In genomic region chr5:32280656-32281081, GRCh38 we compare ENCODE assay signal across 9 cellular contexts. TPM values are rescaled to one million over a fixed set of nuclear protein-coding genes. Genes with fewer than 3 reads are reported as not detected.
DNase-seq lines count a peak whose midpoint lies in the region; ATAC-seq and TF ChIP-seq lines count a peak whose summit lies in the region.
"Had no signal": no experiment of that assay in that cellular context is flagged by ENCODE, and none has a peak within 500 bp of the region (broad histone marks: within the 10 kb centered on the region; RNA-seq: fewer than 3 reads in every experiment).

No MANE protein-coding gene starts in this region.

- peak overlapping the region in 1 of 12 donors; percentile 34 for H3K27ac ChIP-seq in heart left ventricle
- H3K27ac ChIP-seq in ascending aorta: no peak overlapping the region

- peaks cover 4 to 47% (median 30%) of the 10 kb centered on the region in 12 donors for H3K4me1 ChIP-seq in heart left ventricle
- H3K4me1 ChIP-seq in ascending aorta: peaks cover 0 to 3% of the 10 kb centered on the region in 2 donors

- peaks cover 3% of the 10 kb centered on the region for H3K36me3 Mint-ChIP-seq in chondrocyte (ENCODE audit: low read depth)

- TF ChIP-seq POLR2A in heart left ventricle (IDR thresholded peaks at IDR 0.05): no peak

- H3K9me3 Mint-ChIP-seq in chondrocyte (ENCODE audit: low read depth): no peaks in the 10 kb centered on the region

- H3K36me3 ChIP-seq in heart left ventricle (peaks cover 0 to 5% (median 0%) of the 10 kb centered on the region in 9 donors), ascending aorta (no peaks in the 10 kb centered on the region)

- ATAC-seq in GM18511 (IDR thresholded peaks at IDR 0.05; ENCODE audit: unreplicated experiment) (peak; percentile 77), GM21447 (IDR thresholded peaks at IDR 0.05; ENCODE audit: unreplicated experiment) (peak; percentile 82), HG03439 (IDR thresholded peaks at IDR 0.05; ENCODE audit: unreplicated experiment) (peak; percentile 84), heart left ventricle (no peak)

- H3K27me3 ChIP-seq in heart left ventricle (no peaks in the 10 kb centered on the region), ascending aorta (no peaks in the 10 kb centered on the region)

- no peak overlapping the region for H3K4me3 Mint-ChIP-seq in chondrocyte (ENCODE audit: unreplicated experiment)

- H3K4me3 ChIP-seq in heart left ventricle: no peak overlapping the region
- H3K4me3 ChIP-seq in ascending aorta: no peak overlapping the region

- no peak for DNase-seq in chondrocyte (ENCODE audit: low spot score)
- no peak for DNase-seq in T1000 (lab: John Stamatoyannopoulos, UW)
- DNase-seq in islet precursor cell: no peak
- DNase-seq in heart left ventricle: no peak
- no peak for DNase-seq in ascending aorta (ENCODE audit: low spot score in 2 of 2)
- DNase-seq: NCI-H526 treated with DMSO at 0.1 percent for 48 hours had no signal

- WGBS in heart left ventricle, 4 donors: 64 to 82% (median 67%) methylated on average over 5 of the region's 5 CpGs

- TF ChIP-seq CTCF in chondrocyte (IDR thresholded peaks at IDR 0.05) (no peak), heart left ventricle (IDR thresholded peaks at IDR 0.05) (no peak), ascending aorta (IDR thresholded peaks at IDR 0.05) (no peak)

- H3K27ac Mint-ChIP-seq in chondrocyte (ENCODE audit: unreplicated experiment): peak overlapping the region; percentile 22

- intact Hi-C loops in heart left ventricle (cut with DNase I) (loop anchor here in 1 of 10 donors (1.0 kb wide), 1 partner anchor 32 kb away; the partner anchor contains the start of gene MTMR12), ascending aorta (cut with DNase I) (no loop called here)

- no peaks in the 10 kb centered on the region for H3K27me3 Mint-ChIP-seq in chondrocyte (ENCODE audit: low read depth)

- H3K9me3 ChIP-seq in heart left ventricle: no peaks in the 10 kb centered on the region
- no peaks in the 10 kb centered on the region for H3K9me3 ChIP-seq in ascending aorta

- H3K4me1 Mint-ChIP-seq in chondrocyte (ENCODE audit: low read depth): peaks cover 34% of the 10 kb centered on the region

RNA-seq across cellular contexts. Expression of gene MTMR12, which starts 32.1 kb away (rescaled TPM):
- total RNA-seq in chondrocyte (19.0 to 20.4 TPM (median 19.8 TPM) in 3 replicates), heart left ventricle (10 to 100 TPM; 13.3 to 28.7 (median 21.3) TPM), ascending aorta (19.5 TPM)
- 10 to 100 TPM in 1 of 2 donors, 1 to 10 TPM in 1; 3.4 to 12.0 TPM for polyA plus RNA-seq in heart left ventricle

Comparison
In these comparisons a context has a peak if more than half of its experiments do, and no peak if none do; other contexts are left out.
1. ATAC-seq: peak in GM18511 (single experiment), GM21447 (single experiment) and HG03439 (single experiment); none in heart left ventricle (0 of 4).